12 cellular contexts compared by ENCODE assay signal in the genomic region with DNA sequence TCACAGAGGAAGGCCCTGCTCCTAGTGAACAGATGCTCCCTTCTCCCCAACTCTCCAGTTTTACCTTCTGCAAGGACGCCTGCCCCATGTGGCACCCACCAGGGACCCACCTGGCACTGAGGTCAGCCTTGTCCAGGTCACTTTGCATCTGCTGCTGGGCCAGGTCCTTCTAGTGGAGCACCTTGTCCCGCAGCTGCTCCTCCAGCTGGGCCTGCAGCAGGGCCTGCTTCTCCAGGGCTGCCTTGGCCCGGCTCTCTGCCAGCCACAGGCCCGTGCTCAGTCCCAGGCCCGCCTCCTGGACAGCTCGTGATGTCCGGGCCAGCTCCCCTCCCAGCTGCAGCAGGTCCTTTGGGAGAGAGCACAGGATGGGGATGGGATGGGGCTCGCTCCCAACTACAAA. TPM values are rescaled to one million over a fixed set of nuclear protein-coding genes. Genes with fewer than 3 reads are reported as not detected.
DNase-seq lines count a peak whose midpoint lies in the region; ATAC-seq and TF ChIP-seq lines count a peak whose summit lies in the region.
"Not testable (repeated sequence)": the region's sequence is repeated elsewhere in the genome, so short reads cannot be mapped to it uniquely, and the experiment has no call there.
"Had no signal": no experiment of that assay in that cellular context is flagged by ENCODE, and none has a peak within 500 bp of the region (broad histone marks: within the 10 kb centered on the region; RNA-seq: fewer than 3 reads in every experiment).

No MANE protein-coding gene starts in this region.

- intact Hi-C loops in body of pancreas (cut with DNase I); left ventricle myocardium superior (cut with micrococcal nuclease); sciatic nerve (cut with DNase I): not testable (repeated sequence)

- H3K9me3 Mint-ChIP-seq in activated naive CD4-positive, alpha-beta T cell treated with anti-CD3 and anti-CD28 coated beads, Interleukin-2, amount 10 ng/mL, durations not matched to agents 7 days and 5 days = not testable (repeated sequence)

- not testable (repeated sequence) for H3K27ac Mint-ChIP-seq in activated naive CD4-positive, alpha-beta T cell treated with anti-CD3 and anti-CD28 coated beads, Interleukin-2, amount 10 ng/mL, durations not matched to agents 7 days and 5 days

- 78 to 100% methylated on average over 7 to 8 of the region's 8 CpGs for WGBS in body of pancreas, 2 donors

- DNase-seq in RWPE2 (ENCODE audit: low spot score); left ventricle myocardium superior: not testable (repeated sequence)
- DNase-seq in activated naive CD4-positive, alpha-beta T cell treated with anti-CD3 and anti-CD28 coated beads, Interleukin-2, amount 10 ng/mL, durations not matched to agents 7 days and 5 days = peak; percentile 14
- peak; percentile 29 to 81 (median 63) for DNase-seq in body of pancreas
- peak; percentile 82 for DNase-seq in mesenteric fat pad (ENCODE audit: low spot score)
- peak; percentile 40 for DNase-seq in sciatic nerve (ENCODE audit: low spot score)

- H3K4me1 Mint-ChIP-seq in activated naive CD4-positive, alpha-beta T cell treated with anti-CD3 and anti-CD28 coated beads, Interleukin-2, amount 10 ng/mL, durations not matched to agents 7 days and 5 days = not testable (repeated sequence)

- not testable (repeated sequence) for H3K4me1 ChIP-seq in RWPE2 (ENCODE audit: insufficient read depth, poor library complexity, severe bottlenecking); body of pancreas

- not testable (repeated sequence) for H3K27me3 Mint-ChIP-seq in activated naive CD4-positive, alpha-beta T cell treated with anti-CD3 and anti-CD28 coated beads, Interleukin-2, amount 10 ng/mL, durations not matched to agents 7 days and 5 days

- ATAC-seq in RWPE2 (ENCODE audit: low read depth) = peak; percentile 15; the same call in 1 of the 3 replicates
- ATAC-seq in body of pancreas, sciatic nerve: not testable (repeated sequence)
- peak; percentile 27 for ATAC-seq in left ventricle myocardium superior

- CTCF ChIA-PET in activated naive CD4-positive, alpha-beta T cell treated with anti-CD3 and anti-CD28 coated beads, Interleukin-2, amount 10 ng/mL, durations not matched to agents 7 days and 5 days (lab: Charles Lee) = not testable (repeated sequence)

- TF ChIP-seq POLR2A in body of pancreas (IDR thresholded peaks at IDR 0.05) = not testable (repeated sequence)

- not testable (repeated sequence) for H3K36me3 ChIP-seq in RWPE2 (ENCODE audit: low read depth); body of pancreas (replicated peaks in 1 of 2; ENCODE audit: insufficient read depth in 1 of 2, low read depth in 2 of 2)

- not testable (repeated sequence) for H3K27ac ChIP-seq in RWPE2 (ENCODE audit: poor library complexity, severe bottlenecking); body of pancreas

- H3K9me3 ChIP-seq in RWPE2 (ENCODE audit: severe bottlenecking); body of pancreas: not testable (repeated sequence)

- H3K36me3 Mint-ChIP-seq in activated naive CD4-positive, alpha-beta T cell treated with anti-CD3 and anti-CD28 coated beads, Interleukin-2, amount 10 ng/mL, durations not matched to agents 7 days and 5 days = not testable (repeated sequence)

- not testable (repeated sequence) for H3K4me3 Mint-ChIP-seq in activated naive CD4-positive, alpha-beta T cell treated with anti-CD3 and anti-CD28 coated beads, Interleukin-2, amount 10 ng/mL, durations not matched to agents 7 days and 5 days

- not testable (repeated sequence) for TF ChIP-seq CTCF in RWPE2 (IDR thresholded peaks at IDR 0.05; ENCODE audit: poor library complexity, severe bottlenecking); body of pancreas (IDR thresholded peaks at IDR 0.05)

- not testable (repeated sequence) for H3K27me3 ChIP-seq in RWPE2 (ENCODE audit: insufficient read depth, poor library complexity, severe bottlenecking); body of pancreas

- not testable (repeated sequence) for H3K4me3 ChIP-seq in RWPE2 (ENCODE audit: severe bottlenecking); body of pancreas

RNA-seq across cellular contexts. Expression of gene RNU1-1, which starts 27.8 kb away (rescaled TPM):
- total RNA-seq in body of pancreas (over 10,000 TPM in 1 of 2 donors, under 1 TPM in 1; under 0.01 to 15,479 TPM), left ventricle myocardium superior (4,234 TPM), mesenteric fat pad (6,165 TPM), sciatic nerve (13,769 TPM)
- total RNA-seq: G401 had no signal

RNA-seq across cellular contexts. Expression of gene NECAP2, which starts 45.8 kb away (rescaled TPM):
- 10 to 100 TPM; 28.3 to 31.9 TPM for total RNA-seq in body of pancreas
- total RNA-seq in left ventricle myocardium superior = 13.7 TPM
- total RNA-seq in mesenteric fat pad = 49.7 TPM
- 52.9 TPM for total RNA-seq in sciatic nerve

RNA-seq across cellular contexts. Expression of gene SPATA21, which starts 49.1 kb away (rescaled TPM):
- total RNA-seq in body of pancreas = not detected
- not detected for total RNA-seq in left ventricle myocardium superior
- total RNA-seq in mesenteric fat pad = not detected
- 0.49 TPM for total RNA-seq in sciatic nerve
- total RNA-seq: A673; CD4-positive, alpha-beta memory T cell; CD4-positive, CD25-positive, alpha-beta regulatory T cell; CD8-positive, alpha-beta memory T cell; Daoy; G401 had no signal
